Comparison of ENCODE assay signal across 8 cellular contexts in the genomic region with DNA sequence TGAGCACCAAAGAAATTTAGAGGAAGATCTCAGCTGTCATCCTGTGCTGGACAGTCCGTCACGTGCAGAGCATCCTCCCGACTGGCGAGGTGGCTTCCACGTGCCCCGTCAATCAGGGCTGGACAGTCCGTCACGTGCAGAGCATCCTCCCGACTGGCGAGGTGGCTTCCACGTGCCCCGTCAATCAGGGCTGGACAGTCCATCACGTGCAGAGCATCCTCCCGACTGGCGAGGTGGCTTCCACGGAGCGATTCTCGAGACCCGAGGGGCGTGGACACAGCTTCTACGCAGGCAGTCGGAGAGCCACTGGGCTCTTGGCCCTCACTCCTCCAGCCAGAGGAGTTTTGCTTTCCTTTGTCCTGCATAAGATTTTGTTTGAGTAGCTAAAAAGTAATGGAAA.
DNase-seq lines count a peak whose midpoint lies in the region; ATAC-seq, FAIRE-seq and TF ChIP-seq lines count a peak whose summit lies in the region.
"Not testable (repeated sequence)": the region's sequence is repeated elsewhere in the genome, so short reads cannot be mapped to it uniquely, and the experiment has no call there.

No MANE protein-coding gene starts in this region.

- not testable (repeated sequence) for ATAC-seq in T-helper 17 cell; activated T-helper 17 cell treated with anti-CD3 and anti-CD28 coated beads, Interleukin-2, amount 50 U/mL, for 72 hours (replicated peaks); natural killer cell treated with Interleukin-12 subunit alpha and Interleukin-12 subunit beta and Interleukin-15 and Interleukin-18, amount 100 ng/mL, for 72 hours; stimulated activated effector memory CD8-positive, alpha-beta T cell treated with anti-CD3 and anti-CD28 coated beads, Interleukin-12 subunit alpha, Interleukin-12 subunit beta, amount 100 ng/mL, for 72 hours; aorta (ENCODE audit: low FRiP score)

- peak overlapping the region; percentile 47 for H3K4me3 Mint-ChIP-seq in T-helper 17 cell
- H3K4me3 Mint-ChIP-seq in activated T-helper 17 cell treated with anti-CD3 and anti-CD28 coated beads, Interleukin-2, amount 50 U/mL, for 72 hours; brain; natural killer cell treated with Interleukin-12 subunit alpha and Interleukin-12 subunit beta and Interleukin-15 and Interleukin-18, amount 100 ng/mL, for 72 hours; stimulated activated effector memory CD8-positive, alpha-beta T cell treated with anti-CD3 and anti-CD28 coated beads, Interleukin-12 subunit alpha, Interleukin-12 subunit beta, amount 100 ng/mL, for 72 hours: not testable (repeated sequence)

- H3K27me3 ChIP-seq in aorta (ENCODE audit: control insufficient read depth in 1 of 2, insufficient read depth in 2 of 2, low read length in 1 of 2) = not testable (repeated sequence)

- DNase-seq in GM12892 (ENCODE audit: insufficient read length); T-helper 17 cell; stimulated activated effector memory CD8-positive, alpha-beta T cell treated with anti-CD3 and anti-CD28 coated beads, Interleukin-12 subunit alpha, Interleukin-12 subunit beta, amount 100 ng/mL, for 72 hours (ENCODE audit: low spot score in 2 of 2): not testable (repeated sequence)
- DNase-seq in cardiac septum (ENCODE audit: low spot score) (peak; percentile 10), aorta (peak; percentile 13 to 39)
- peak; percentile 31 for DNase-seq in natural killer cell treated with Interleukin-12 subunit alpha and Interleukin-12 subunit beta and Interleukin-15 and Interleukin-18, amount 100 ng/mL, for 72 hours (ENCODE audit: low spot score)

- H3K9me3 Mint-ChIP-seq in activated T-helper 17 cell treated with anti-CD3 and anti-CD28 coated beads, Interleukin-2, amount 50 U/mL, for 72 hours; brain; natural killer cell treated with Interleukin-12 subunit alpha and Interleukin-12 subunit beta and Interleukin-15 and Interleukin-18, amount 100 ng/mL, for 72 hours; stimulated activated effector memory CD8-positive, alpha-beta T cell treated with anti-CD3 and anti-CD28 coated beads, Interleukin-12 subunit alpha, Interleukin-12 subunit beta, amount 100 ng/mL, for 72 hours: not testable (repeated sequence)

- TF ChIP-seq CTCF in brain (conservative IDR thresholded peaks at IDR 0.05) = not testable (repeated sequence)

- H3K36me3 Mint-ChIP-seq in T-helper 17 cell (ENCODE audit: low read depth); natural killer cell treated with Interleukin-12 subunit alpha and Interleukin-12 subunit beta and Interleukin-15 and Interleukin-18, amount 100 ng/mL, for 72 hours: not testable (repeated sequence)
- H3K36me3 Mint-ChIP-seq in activated T-helper 17 cell treated with anti-CD3 and anti-CD28 coated beads, Interleukin-2, amount 50 U/mL, for 72 hours (ENCODE audit: low read depth) = peaks cover 20% of the 10 kb centered on the region
- peaks cover 11% of the 10 kb centered on the region for H3K36me3 Mint-ChIP-seq in brain
- peaks cover 16% of the 10 kb centered on the region for H3K36me3 Mint-ChIP-seq in stimulated activated effector memory CD8-positive, alpha-beta T cell treated with anti-CD3 and anti-CD28 coated beads, Interleukin-12 subunit alpha, Interleukin-12 subunit beta, amount 100 ng/mL, for 72 hours

- not testable (repeated sequence) for H3K9me3 ChIP-seq in T-helper 17 cell (ENCODE audit: control insufficient read depth, low read length, poor library complexity, severe bottlenecking); aorta (ENCODE audit: control insufficient read depth, low read length)

- 96 to 97% methylated on average over 22 of the region's 22 CpGs for WGBS in aorta, 2 donors

- peaks cover 50% of the 10 kb centered on the region for H3K4me1 Mint-ChIP-seq in T-helper 17 cell
- peaks cover 52% of the 10 kb centered on the region for H3K4me1 Mint-ChIP-seq in activated T-helper 17 cell treated with anti-CD3 and anti-CD28 coated beads, Interleukin-2, amount 50 U/mL, for 72 hours
- H3K4me1 Mint-ChIP-seq in brain = peaks cover 40% of the 10 kb centered on the region
- H3K4me1 Mint-ChIP-seq in natural killer cell treated with Interleukin-12 subunit alpha and Interleukin-12 subunit beta and Interleukin-15 and Interleukin-18, amount 100 ng/mL, for 72 hours (ENCODE audit: low read depth in 2 of 2) = peaks cover 23 to 29% of the 10 kb centered on the region in 2 donors
- peaks cover 60% of the 10 kb centered on the region for H3K4me1 Mint-ChIP-seq in stimulated activated effector memory CD8-positive, alpha-beta T cell treated with anti-CD3 and anti-CD28 coated beads, Interleukin-12 subunit alpha, Interleukin-12 subunit beta, amount 100 ng/mL, for 72 hours

- not testable (repeated sequence) for H3K4me1 ChIP-seq in aorta (ENCODE audit: control insufficient read depth in 1 of 2, insufficient read depth in 2 of 2, low read length in 2 of 2)

- intact Hi-C loops in cardiac septum (cut with DNase I); aorta (cut with DNase I): not testable (repeated sequence)

- TF ChIP-seq POLR2A in GM12892 (IDR thresholded peaks at IDR 0.05; ENCODE audit: low read depth, low read length) = not testable (repeated sequence)

- H3K27me3 Mint-ChIP-seq in T-helper 17 cell; activated T-helper 17 cell treated with anti-CD3 and anti-CD28 coated beads, Interleukin-2, amount 50 U/mL, for 72 hours; brain; natural killer cell treated with Interleukin-12 subunit alpha and Interleukin-12 subunit beta and Interleukin-15 and Interleukin-18, amount 100 ng/mL, for 72 hours: not testable (repeated sequence)

- FAIRE-seq in GM12892 (lab: Jason Lieb, UNC) = peak; percentile 14

- H3K27ac Mint-ChIP-seq in T-helper 17 cell (peak overlapping the region; percentile 75), brain (peak overlapping the region in 4 of 5 experiments; percentile 38 to 90 (median 62))
- H3K27ac Mint-ChIP-seq in activated T-helper 17 cell treated with anti-CD3 and anti-CD28 coated beads, Interleukin-2, amount 50 U/mL, for 72 hours = peak overlapping the region; percentile 76
- peak overlapping the region in 1 of 2 donors; percentile 81 for H3K27ac Mint-ChIP-seq in natural killer cell treated with Interleukin-12 subunit alpha and Interleukin-12 subunit beta and Interleukin-15 and Interleukin-18, amount 100 ng/mL, for 72 hours
- H3K27ac Mint-ChIP-seq in stimulated activated effector memory CD8-positive, alpha-beta T cell treated with anti-CD3 and anti-CD28 coated beads, Interleukin-12 subunit alpha, Interleukin-12 subunit beta, amount 100 ng/mL, for 72 hours = peak overlapping the region; percentile 88

- H3K27ac ChIP-seq in aorta (ENCODE audit: low read depth in 1 of 2, low read length in 2 of 2) = not testable (repeated sequence)

- not testable (repeated sequence) for H3K36me3 ChIP-seq in aorta (ENCODE audit: control insufficient read depth in 1 of 2, insufficient read depth in 2 of 2, low read length in 1 of 2)

- H3K4me3 ChIP-seq in aorta (ENCODE audit: low read length in 2 of 2) = not testable (repeated sequence)
